ENCODE assay signal across 13 cellular contexts in the genomic region with DNA sequence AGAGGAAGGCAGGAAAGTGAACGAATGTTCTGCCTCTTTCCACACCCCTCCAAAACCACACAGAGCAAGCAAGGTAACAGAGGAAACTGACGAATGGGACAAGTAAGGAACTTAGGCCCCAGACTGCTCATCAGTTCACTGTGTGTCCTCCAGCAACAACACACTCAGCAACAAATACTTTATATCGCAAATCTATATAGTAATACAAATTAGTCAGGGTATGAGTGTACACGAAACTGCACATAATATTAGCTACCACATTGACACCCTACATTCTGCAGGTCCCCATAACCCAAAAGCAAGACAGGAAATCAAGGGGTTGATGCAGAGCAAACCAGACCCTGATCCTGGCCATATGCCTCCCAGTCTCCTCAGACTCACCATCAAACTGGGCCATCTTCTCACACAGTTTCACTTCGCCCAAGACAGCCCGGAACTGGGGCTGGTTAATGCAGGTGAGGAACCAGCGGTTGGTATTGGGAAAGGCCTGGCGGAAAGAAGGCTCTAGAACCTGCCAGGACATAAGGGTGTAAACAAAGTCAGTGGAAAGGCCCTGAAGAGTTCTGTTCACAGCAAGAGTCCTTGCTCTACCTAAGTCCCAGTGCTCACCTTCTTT. TPM values are rescaled to one million over a fixed set of nuclear protein-coding genes. Genes with fewer than 3 reads are reported as not detected.
DNase-seq lines count a peak whose midpoint lies in the region; ATAC-seq lines count a peak whose summit lies in the region.
"Had no signal": no experiment of that assay in that cellular context is flagged by ENCODE, and none has a peak within 500 bp of the region (broad histone marks: within the 10 kb centered on the region; RNA-seq: fewer than 3 reads in every experiment).

No MANE protein-coding gene starts in this region.

- peaks cover 38% of the 10 kb centered on the region for H3K4me1 ChIP-seq in CD4-positive, alpha-beta memory T cell (ENCODE audit: insufficient read depth, low read length)
- peaks cover under 1 to 4% of the 10 kb centered on the region in 2 donors for H3K4me1 ChIP-seq in naive thymus-derived CD4-positive, alpha-beta T cell (ENCODE audit: control insufficient read depth in 2 of 2, insufficient read depth in 2 of 2, low read length in 2 of 2)

- H3K27me3 ChIP-seq in CD4-positive, alpha-beta memory T cell (ENCODE audit: insufficient read depth, low read length) = no peaks in the 10 kb centered on the region
- no peaks in the 10 kb centered on the region for H3K27me3 ChIP-seq in naive thymus-derived CD4-positive, alpha-beta T cell (ENCODE audit: control insufficient read depth in 2 of 2, insufficient read depth in 2 of 2, low read length in 2 of 2)
- H3K27me3 ChIP-seq: heart right ventricle, MG63, sigmoid colon had no signal

- no peaks in the 10 kb centered on the region for H3K9me3 ChIP-seq in CD4-positive, alpha-beta memory T cell (ENCODE audit: control insufficient read depth in 1 of 2, low read length in 2 of 2)
- H3K9me3 ChIP-seq in naive thymus-derived CD4-positive, alpha-beta T cell (ENCODE audit: control insufficient read depth in 2 of 3, low read length in 3 of 3) = no peaks in the 10 kb centered on the region
- H3K9me3 ChIP-seq: heart right ventricle, MG63, sigmoid colon had no signal

- peak overlapping the region; percentile 15 for H3K27ac ChIP-seq in CD4-positive, alpha-beta memory T cell (ENCODE audit: low read depth, low read length)
- no peak overlapping the region for H3K27ac ChIP-seq in naive thymus-derived CD4-positive, alpha-beta T cell (ENCODE audit: low read depth, low read length)
- H3K27ac ChIP-seq: heart right ventricle, sigmoid colon had no signal

- H3K9me3 Mint-ChIP-seq in CD4-positive, alpha-beta memory T cell = no peaks in the 10 kb centered on the region
- H3K9me3 Mint-ChIP-seq in activated CD8-positive, alpha-beta T cell treated with anti-CD3 and anti-CD28 coated beads, Interleukin-2, amount 10 ng/mL, durations not matched to agents 7 days and 5 days (ENCODE audit: insufficient read depth) = no peaks in the 10 kb centered on the region
- H3K9me3 Mint-ChIP-seq in naive thymus-derived CD4-positive, alpha-beta T cell = no peaks in the 10 kb centered on the region

- ATAC-seq in GM21390 (IDR thresholded peaks at IDR 0.05; ENCODE audit: unreplicated experiment) = peak; percentile 53
- ATAC-seq in activated CD8-positive, alpha-beta T cell treated with anti-CD3 and anti-CD28 coated beads, Interleukin-2, amount 10 ng/mL, durations not matched to agents 7 days and 5 days = peak; percentile 18
- ATAC-seq in naive thymus-derived CD4-positive, alpha-beta T cell = peak; percentile 41
- ATAC-seq: heart right ventricle, left colon had no signal

- POLR2A ChIA-PET in CD4-positive, alpha-beta memory T cell (lab: Charles Lee; ENCODE audit: partially characterized antibody) = interaction anchor here (0.9 to 2.1 kb wide), 5 partner anchors 11 to 274 kb away, joined by 3 to 5 read pairs (median 4); a partner anchor contains a TSS
- POLR2A ChIA-PET in activated CD8-positive, alpha-beta T cell treated with anti-CD3 and anti-CD28 coated beads, Interleukin-2, amount 10 ng/mL, durations not matched to agents 7 days and 5 days (lab: Charles Lee) = interaction anchor here (0.6 to 1.3 kb wide), 4 partner anchors 10 to 165 kb away, joined by 3 to 4 read pairs (median 4); no protein-coding TSS in a partner anchor
- POLR2A ChIA-PET in naive thymus-derived CD4-positive, alpha-beta T cell (lab: Charles Lee) = interaction anchor here (0.9 to 1.0 kb wide), 2 partner anchors 16 to 24 kb away, joined by 3 to 5 read pairs; a partner anchor contains a TSS

- peaks cover 46 to 73% of the 10 kb centered on the region in 2 donors for H3K36me3 Mint-ChIP-seq in CD4-positive, alpha-beta memory T cell
- peaks cover 72% of the 10 kb centered on the region for H3K36me3 Mint-ChIP-seq in activated CD8-positive, alpha-beta T cell treated with anti-CD3 and anti-CD28 coated beads, Interleukin-2, amount 10 ng/mL, durations not matched to agents 7 days and 5 days (ENCODE audit: low read depth)
- peaks cover 15 to 49% (median 33%) of the 10 kb centered on the region in 5 donors for H3K36me3 Mint-ChIP-seq in naive thymus-derived CD4-positive, alpha-beta T cell

- H3K27ac Mint-ChIP-seq in CD4-positive, alpha-beta memory T cell = peak overlapping the region; percentile 51 to 85 (median 81)
- H3K27ac Mint-ChIP-seq in activated CD8-positive, alpha-beta T cell treated with anti-CD3 and anti-CD28 coated beads, Interleukin-2, amount 10 ng/mL, durations not matched to agents 7 days and 5 days = peak overlapping the region; percentile 32
- peak overlapping the region in 7 of 9 donors; percentile 28 to 81 (median 56) for H3K27ac Mint-ChIP-seq in naive thymus-derived CD4-positive, alpha-beta T cell

- CTCF ChIA-PET in CD4-positive, alpha-beta memory T cell (lab: Charles Lee; ENCODE audit: partially characterized antibody) = interaction anchor here (1.0 to 3.1 kb wide), 5 partner anchors 10 to 172 kb away, joined by 3 to 24 read pairs (median 9); no protein-coding TSS in a partner anchor
- CTCF ChIA-PET in activated CD8-positive, alpha-beta T cell treated with anti-CD3 and anti-CD28 coated beads, Interleukin-2, amount 10 ng/mL, durations not matched to agents 7 days and 5 days (lab: Charles Lee) = interaction anchor here (0.9 to 12.7 kb wide), 6 partner anchors 11 to 172 kb away, joined by 3 to 294 read pairs (median 11); no protein-coding TSS in a partner anchor
- CTCF ChIA-PET in naive thymus-derived CD4-positive, alpha-beta T cell (lab: Charles Lee) = interaction anchor here (0.5 to 2.0 kb wide), 4 partner anchors 8 to 174 kb away, joined by 3 to 14 read pairs (median 4); no protein-coding TSS in a partner anchor

- no peak overlapping the region for H3K4me3 ChIP-seq in CD4-positive, alpha-beta memory T cell (ENCODE audit: low read length in 2 of 2)
- no peak overlapping the region for H3K4me3 ChIP-seq in naive thymus-derived CD4-positive, alpha-beta T cell (ENCODE audit: low read length)
- H3K4me3 ChIP-seq: heart right ventricle, MG63, PC-9, sigmoid colon had no signal

- H3K27me3 Mint-ChIP-seq in CD4-positive, alpha-beta memory T cell = no peaks in the 10 kb centered on the region
- no peaks in the 10 kb centered on the region for H3K27me3 Mint-ChIP-seq in activated CD8-positive, alpha-beta T cell treated with anti-CD3 and anti-CD28 coated beads, Interleukin-2, amount 10 ng/mL, durations not matched to agents 7 days and 5 days (ENCODE audit: low read depth)
- H3K27me3 Mint-ChIP-seq in naive thymus-derived CD4-positive, alpha-beta T cell = no peaks in the 10 kb centered on the region

- H3K36me3 ChIP-seq in CD4-positive, alpha-beta memory T cell (ENCODE audit: insufficient read depth, low read length) = peaks cover 54% of the 10 kb centered on the region
- H3K36me3 ChIP-seq in naive thymus-derived CD4-positive, alpha-beta T cell (ENCODE audit: control insufficient read depth in 2 of 3, insufficient read depth in 3 of 3, low read length in 3 of 3) = peaks cover 11 to 89% (median 18%) of the 10 kb centered on the region in 3 experiments

- peaks cover 25 to 51% (median 38%) of the 10 kb centered on the region in 4 donors for H3K4me1 Mint-ChIP-seq in CD4-positive, alpha-beta memory T cell
- H3K4me1 Mint-ChIP-seq in activated CD8-positive, alpha-beta T cell treated with anti-CD3 and anti-CD28 coated beads, Interleukin-2, amount 10 ng/mL, durations not matched to agents 7 days and 5 days (ENCODE audit: low read depth) = peaks cover 51% of the 10 kb centered on the region
- H3K4me1 Mint-ChIP-seq in naive thymus-derived CD4-positive, alpha-beta T cell = peaks cover 20 to 51% (median 45%) of the 10 kb centered on the region in 7 donors

- peak overlapping the region in 2 of 8 donors; percentile 28 to 73 for H3K4me3 Mint-ChIP-seq in CD4-positive, alpha-beta memory T cell
- no peak overlapping the region for H3K4me3 Mint-ChIP-seq in activated CD8-positive, alpha-beta T cell treated with anti-CD3 and anti-CD28 coated beads, Interleukin-2, amount 10 ng/mL, durations not matched to agents 7 days and 5 days
- no peak overlapping the region for H3K4me3 Mint-ChIP-seq in naive thymus-derived CD4-positive, alpha-beta T cell

- intact Hi-C loops in CD4-positive, alpha-beta memory T cell (cut with micrococcal nuclease) = no loop called here
- intact Hi-C loops in naive thymus-derived CD4-positive, alpha-beta T cell (cut with micrococcal nuclease) = no loop called here

- no peak for DNase-seq in CD4-positive, alpha-beta memory T cell
- no peak for DNase-seq in activated CD8-positive, alpha-beta T cell treated with anti-CD3 and anti-CD28 coated beads, Interleukin-2, amount 10 ng/mL, durations not matched to agents 7 days and 5 days
- DNase-seq in naive thymus-derived CD4-positive, alpha-beta T cell = no peak
- DNase-seq in NCI-H2107 (lab: John Stamatoyannopoulos, UW) = no peak
- DNase-seq in stimulated activated CD4-positive, alpha-beta T cell treated with anti-CD3 and anti-CD28 coated beads, Interleukin-15, amount 100 ng/mL, for 24 hours = no peak
- DNase-seq in DMS79 treated with DMSO at 0.1 percent for 48 hours (lab: John Stamatoyannopoulos, UW) = no peak
- DNase-seq: heart right ventricle, left colon, MG63, PC-9, sigmoid colon, T1000 had no signal

RNA-seq across cellular contexts. Expression of a gene that starts 6.6 kb away (rescaled TPM):
- total RNA-seq in CD4-positive, alpha-beta memory T cell = 1,000 to 10,000 TPM; 1,815 to 1,855 TPM
- 1,000 to 10,000 TPM; 1,453 to 1,910 TPM for polyA plus RNA-seq in CD4-positive, alpha-beta memory T cell
- total RNA-seq in activated CD8-positive, alpha-beta T cell treated with anti-CD3 and anti-CD28 coated beads, Interleukin-2, amount 10 ng/mL, durations not matched to agents 7 days and 5 days = 1,000 to 10,000 TPM; 1,058 to 1,098 TPM
- 1,000 to 10,000 TPM; 1,186 to 2,550 (median 2,338) TPM for total RNA-seq in naive thymus-derived CD4-positive, alpha-beta T cell
- 1,000 to 10,000 TPM; 2,027 to 2,354 TPM for polyA plus RNA-seq in naive thymus-derived CD4-positive, alpha-beta T cell

RNA-seq across cellular contexts. Expression of a gene that starts 20.5 kb away (rescaled TPM):
- 100 to 1,000 TPM; 559 to 573 TPM for total RNA-seq in CD4-positive, alpha-beta memory T cell
- 100 to 1,000 TPM in 1 of 2 donors, 10 to 100 TPM in 1; 23.5 to 186 TPM for polyA plus RNA-seq in CD4-positive, alpha-beta memory T cell
- 100 to 1,000 TPM; 123 to 129 TPM for total RNA-seq in activated CD8-positive, alpha-beta T cell treated with anti-CD3 and anti-CD28 coated beads, Interleukin-2, amount 10 ng/mL, durations not matched to agents 7 days and 5 days
- 100 to 1,000 TPM; 174 to 622 (median 243) TPM for total RNA-seq in naive thymus-derived CD4-positive, alpha-beta T cell
- polyA plus RNA-seq in naive thymus-derived CD4-positive, alpha-beta T cell = 1 to 10 TPM; 6.7 to 7.7 TPM

RNA-seq across cellular contexts. Expression of a gene that starts 24.2 kb away (rescaled TPM):
- total RNA-seq in CD4-positive, alpha-beta memory T cell = 10 to 100 TPM; 37.7 to 38.1 TPM
- 10 to 100 TPM; 14.6 to 19.7 TPM for polyA plus RNA-seq in CD4-positive, alpha-beta memory T cell
- 10 to 100 TPM; 22.2 to 25.0 TPM for total RNA-seq in activated CD8-positive, alpha-beta T cell treated with anti-CD3 and anti-CD28 coated beads, Interleukin-2, amount 10 ng/mL, durations not matched to agents 7 days and 5 days
- 10 to 100 TPM; 34.5 to 54.6 (median 37.4) TPM for total RNA-seq in naive thymus-derived CD4-positive, alpha-beta T cell
- polyA plus RNA-seq in naive thymus-derived CD4-positive, alpha-beta T cell = 10 to 100 TPM; 20.2 to 25.4 TPM

RNA-seq across cellular contexts. Expression of a gene that starts 34.5 kb away (rescaled TPM):
- 100 to 1,000 TPM; 207 to 210 TPM for total RNA-seq in CD4-positive, alpha-beta memory T cell
- 10 to 100 TPM; 16.6 to 36.4 TPM for polyA plus RNA-seq in CD4-positive, alpha-beta memory T cell
- total RNA-seq in activated CD8-positive, alpha-beta T cell treated with anti-CD3 and anti-CD28 coated beads, Interleukin-2, amount 10 ng/mL, durations not matched to agents 7 days and 5 days = 100 to 1,000 TPM; 249 to 273 TPM
- total RNA-seq in naive thymus-derived CD4-positive, alpha-beta T cell = 100 to 1,000 TPM; 134 to 238 (median 199) TPM
- 10 to 100 TPM; 25.6 to 46.4 TPM for polyA plus RNA-seq in naive thymus-derived CD4-positive, alpha-beta T cell

RNA-seq across cellular contexts. Expression of a gene that starts 45.4 kb away (rescaled TPM):
- total RNA-seq in CD4-positive, alpha-beta memory T cell = 100 to 1,000 TPM; 192 to 201 TPM
- polyA plus RNA-seq in CD4-positive, alpha-beta memory T cell = 10 to 100 TPM; 18.2 to 24.8 TPM
- 100 to 1,000 TPM; 120 to 144 TPM for total RNA-seq in activated CD8-positive, alpha-beta T cell treated with anti-CD3 and anti-CD28 coated beads, Interleukin-2, amount 10 ng/mL, durations not matched to agents 7 days and 5 days
- total RNA-seq in naive thymus-derived CD4-positive, alpha-beta T cell = 100 to 1,000 TPM; 152 to 209 (median 188) TPM
- 10 to 100 TPM; 14.6 to 23.9 TPM for polyA plus RNA-seq in naive thymus-derived CD4-positive, alpha-beta T cell
